In the genomic region with DNA sequence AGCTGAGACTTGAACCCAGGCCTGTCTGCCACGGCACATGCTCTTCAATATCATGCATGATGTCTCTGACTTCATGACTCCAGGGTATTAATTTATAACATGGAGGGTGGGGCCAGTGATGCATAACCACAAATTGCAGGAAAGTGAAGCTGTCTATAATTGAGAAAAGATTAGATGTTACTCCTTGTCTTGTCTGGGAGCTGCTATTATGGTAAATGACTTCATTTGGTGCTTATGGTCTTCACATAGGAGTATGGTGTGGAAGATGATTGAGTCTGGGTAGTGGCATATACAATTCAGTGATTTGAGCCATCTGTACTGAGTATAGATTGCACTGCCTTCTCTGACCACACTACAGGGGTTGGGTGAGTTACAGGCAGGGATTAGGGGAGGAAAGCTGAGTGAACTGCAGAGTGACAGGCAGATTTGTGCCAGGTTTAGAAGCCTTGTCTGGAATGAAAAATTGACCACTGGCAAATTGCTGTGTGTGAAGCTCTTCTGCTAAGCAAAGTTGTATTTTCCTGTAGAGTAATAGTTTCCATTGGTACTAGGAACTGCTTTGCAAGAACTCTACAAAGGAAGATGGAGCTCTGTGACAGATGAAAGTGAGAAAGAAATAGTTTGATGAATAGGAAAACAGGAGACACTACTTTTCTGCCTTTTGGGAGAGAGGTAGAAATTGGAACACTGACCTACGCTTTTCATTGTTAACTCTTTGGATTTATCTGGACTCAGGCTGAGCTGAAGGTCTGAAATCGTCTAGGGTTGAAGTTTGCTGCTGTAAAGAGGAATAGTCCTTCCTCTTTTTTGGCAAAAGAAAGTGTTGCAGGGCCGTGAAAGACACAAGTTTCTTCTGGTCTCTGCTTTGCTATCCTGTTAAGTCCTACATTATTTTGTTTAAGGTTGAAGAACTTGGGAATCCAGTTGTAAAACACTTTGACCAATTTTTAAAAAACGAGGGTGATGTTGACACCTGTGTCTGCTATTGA, we compare ENCODE assay signal across 9 cellular contexts. TPM values are rescaled to one million over a fixed set of nuclear protein-coding genes. Genes with fewer than 3 reads are reported as not detected.
DNase-seq lines count a peak whose midpoint lies in the region; ATAC-seq and TF ChIP-seq lines count a peak whose summit lies in the region.
"Had no signal": no experiment of that assay in that cellular context is flagged by ENCODE, and none has a peak within 500 bp of the region (broad histone marks: within the 10 kb centered on the region; RNA-seq: fewer than 3 reads in every experiment).

No MANE protein-coding gene starts in this region.

- peaks cover 71% of the 10 kb centered on the region for H3K79me2 ChIP-seq in mesendoderm (ENCODE audit: control insufficient read depth, insufficient read depth, low read length)

- H3K79me1 ChIP-seq in mesendoderm (ENCODE audit: low read length), result peaks cover 14% of the 10 kb centered on the region

- H3K27ac ChIP-seq in mesendoderm (ENCODE audit: low read depth, low read length) (no peak overlapping the region), RWPE1 (no peak overlapping the region)

- no peaks in the 10 kb centered on the region for H3K36me3 ChIP-seq in mesendoderm (ENCODE audit: control insufficient read depth, insufficient read depth, low read length)

- peak overlapping the region; percentile 99 for H3K4me3 Mint-ChIP-seq in activated naive CD8-positive, alpha-beta T cell

- H3K36me3 Mint-ChIP-seq in activated naive CD8-positive, alpha-beta T cell, result peaks cover 15% of the 10 kb centered on the region

- DNase-seq in EH (ENCODE audit: low read depth) (peak; percentile 24), KBM-7 (peak; percentile 59), mesendoderm (no peak), sciatic nerve (ENCODE audit: low spot score) (no peak), SW480 (ENCODE audit: low spot score) (no peak), RWPE1 (ENCODE audit: low spot score) (no peak)
- DNase-seq in stimulated activated CD4-positive, alpha-beta T cell treated with anti-CD3 and anti-CD28 coated beads, Interleukin-1b, Interleukin-23, amount 100 ng/mL, for 48 hours, result no peak

- intact Hi-C loops in sciatic nerve (cut with DNase I), result no loop called here

- H3K27me3 ChIP-seq in mesendoderm (ENCODE audit: insufficient read depth, low read length, poor library complexity), result no peaks in the 10 kb centered on the region

- H3K4ac ChIP-seq in mesendoderm (ENCODE audit: low read depth, low read length), result no peak overlapping the region

- peaks cover 62% of the 10 kb centered on the region for H3K4me1 Mint-ChIP-seq in activated naive CD8-positive, alpha-beta T cell (ENCODE audit: low read depth)

- H2AK5ac ChIP-seq in mesendoderm (ENCODE audit: low read length), result no peak overlapping the region

- H3K9ac ChIP-seq in mesendoderm (ENCODE audit: low read length), result peak overlapping the region; percentile 46

- no peak overlapping the region for H4K5ac ChIP-seq in mesendoderm (ENCODE audit: low read length)

- WGBS in mesendoderm (ENCODE audit: extremely low coverage, insufficient coverage, low lambda C conversion rate), result no CpG with 5 or more reads among the region's 5 CpGs

- ATAC-seq in sciatic nerve, result no peak

- H3K18ac ChIP-seq in mesendoderm (ENCODE audit: low read length), result no peak overlapping the region

- H3K23ac ChIP-seq in mesendoderm (ENCODE audit: low read length), result no peak overlapping the region

- H4K8ac ChIP-seq in mesendoderm (ENCODE audit: low read depth, low read length), result no peak overlapping the region

- H3K56ac ChIP-seq in mesendoderm (ENCODE audit: low read length), result peak overlapping the region; percentile 68

- CTCF ChIA-PET in RWPE1 (lab: Yijun Ruan, JAX), result interaction anchor here (1.2 kb wide), 1 partner anchor 15 kb away, joined by 3 read pairs; no protein-coding TSS in a partner anchor

- no peak for TF ChIP-seq CTCF in RWPE1 (conservative IDR thresholded peaks at IDR 0.05; ENCODE audit: low read depth)

- POLR2A ChIA-PET in RWPE1 (lab: Yijun Ruan, JAX; ENCODE audit: low non-redundant PET), result no interaction called here

- peaks cover 7% of the 10 kb centered on the region for H3K4me1 ChIP-seq in mesendoderm (ENCODE audit: control insufficient read depth, low read depth, low read length)

- H3K27ac Mint-ChIP-seq in activated naive CD8-positive, alpha-beta T cell, result peak overlapping the region; percentile 78

- H3K4me2 ChIP-seq in mesendoderm (ENCODE audit: low read length), result peak overlapping the region; percentile 57

- in situ Hi-C loops in KBM-7 (cut with MboI; ENCODE audit: low pct_unique_long_range_greater_than_20kb, low sequenced_read_pairs), result no loop called here

- no peak overlapping the region for H2BK5ac ChIP-seq in mesendoderm (ENCODE audit: low read length)

- H2BK120ac ChIP-seq in mesendoderm (ENCODE audit: low read depth, low read length), result no peak overlapping the region

- no peak overlapping the region for H3K4me3 ChIP-seq in mesendoderm (ENCODE audit: low read length)

- H2BK15ac ChIP-seq in mesendoderm (replicated peaks; ENCODE audit: low read depth), result no peak overlapping the region

- H3K27me3 Mint-ChIP-seq in activated naive CD8-positive, alpha-beta T cell, result no peaks in the 10 kb centered on the region

- H3K9me3 Mint-ChIP-seq in activated naive CD8-positive, alpha-beta T cell (ENCODE audit: low read depth), result no peaks in the 10 kb centered on the region

RNA-seq across cellular contexts. Expression of a gene that starts 2.7 kb away (rescaled TPM):
- 94.6 TPM for polyA plus RNA-seq in mesendoderm (2013, experiment 1 of 2)
- 95.9 TPM for polyA plus RNA-seq in mesendoderm (2013, experiment 2 of 2)
- 125 TPM for total RNA-seq in sciatic nerve

RNA-seq across cellular contexts. Expression of a gene that starts 36.8 kb away (rescaled TPM):
- polyA plus RNA-seq in mesendoderm (2013, experiment 1 of 2), result 0.24 TPM
- 0.24 TPM for polyA plus RNA-seq in mesendoderm (2013, experiment 2 of 2)
- not detected for total RNA-seq in sciatic nerve
- total RNA-seq: kidney epithelial cell had no signal

Comparison
In these comparisons a context has a peak if more than half of its experiments do, and no peak if none do; other contexts are left out.
1. DNase-seq: peak in EH (single experiment) and KBM-7 (single experiment); none in mesendoderm (single experiment), sciatic nerve (single experiment), SW480 (single experiment), stimulated activated CD4-positive, alpha-beta T cell treated with anti-CD3 and anti-CD28 coated beads, Interleukin-1b, Interleukin-23, amount 100 ng/mL, for 48 hours (single experiment) and RWPE1 (single experiment).